In genomic region chr10:115972426-115972825, GRCh38 we compare ENCODE assay signal across 23 cellular contexts.
"Had no signal": no experiment of that assay in that cellular context is flagged by ENCODE, and none has a peak within 500 bp of the region (broad histone marks: within the 10 kb centered on the region; RNA-seq: fewer than 3 reads in every experiment).

No MANE protein-coding gene starts in this region.

- H3K4me1 Mint-ChIP-seq: natural killer cell; stimulated activated naive B cell treated with anti-CD40 and anti-IgM and Interleukin-4, amounts not matched to agents 10 μg/mL and 1 μg/mL and 100 μg/mL, for 72 hours had no signal

- H3K27ac ChIP-seq: lower lobe of right lung, parathyroid adenoma, psoas muscle, right lobe of liver, skin epidermis, stomach, testis, thyroid gland, transverse colon, upper lobe of right lung had no signal

- ATAC-seq: lower lobe of right lung; natural killer cell; psoas muscle; right lobe of liver; stimulated activated naive B cell treated with anti-CD40 and anti-IgM and Interleukin-4, amounts not matched to agents 10 μg/mL and 1 μg/mL and 100 μg/mL, for 72 hours; stimulated activated naive CD8-positive, alpha-beta T cell treated with anti-CD3 and anti-CD28 coated beads, Interleukin-15, Interleukin-2, amounts not matched to agents 100 U/mL and 50 U/mL, for 24 hours; upper lobe of right lung had no signal

- H3K36me3 ChIP-seq: lower lobe of right lung, right lobe of liver, stomach, thyroid gland, transverse colon, upper lobe of right lung had no signal

- H3K27me3 Mint-ChIP-seq: stimulated activated naive B cell treated with anti-CD40 and anti-IgM and Interleukin-4, amounts not matched to agents 10 μg/mL and 1 μg/mL and 100 μg/mL, for 72 hours had no signal

- H3K4me3 ChIP-seq: lower lobe of right lung, psoas muscle, right lobe of liver, skin epidermis, stomach, testis, thyroid gland, transverse colon, upper lobe of right lung had no signal

- H3K4me1 ChIP-seq: lower lobe of right lung, parathyroid adenoma, psoas muscle, right lobe of liver, stomach, testis, thyroid gland, transverse colon, upper lobe of right lung had no signal

- H3K4me3 Mint-ChIP-seq: natural killer cell; stimulated activated naive B cell treated with anti-CD40 and anti-IgM and Interleukin-4, amounts not matched to agents 10 μg/mL and 1 μg/mL and 100 μg/mL, for 72 hours had no signal

- DNase-seq: head of caudate nucleus; hippocampal formation; kidney; lower lobe of right lung; mammary epithelial cell; mesenchymal stem cell; natural killer cell; nucleus accumbens; psoas muscle; right lobe of liver; stimulated activated CD4-positive, alpha-beta T cell treated with anti-CD3 and anti-CD28 coated beads, Interleukin-12 subunit alpha, Interleukin-12 subunit beta, amount 100 ng/mL, for 4 hours; stimulated activated CD4-positive, alpha-beta T cell treated with anti-CD3 and anti-CD28 coated beads, Interleukin-15, amount 100 ng/mL, for 24 hours; stimulated activated CD4-positive, alpha-beta T cell treated with anti-CD3 and anti-CD28 coated beads, Interleukin-2, amount 100 ng/mL, for 24 hours; stimulated activated CD4-positive, alpha-beta T cell treated with anti-CD3 and anti-CD28 coated beads, Interleukin-4, amount 100 ng/mL, for 1 hour; stimulated activated naive B cell treated with anti-CD40 and anti-IgM and Interleukin-4, amounts not matched to agents 10 μg/mL and 1 μg/mL and 100 μg/mL, for 72 hours; stimulated activated naive CD8-positive, alpha-beta T cell treated with anti-CD3 and anti-CD28 coated beads, Interleukin-15, Interleukin-2, amounts not matched to agents 100 U/mL and 50 U/mL, for 24 hours; stomach; testis; thyroid gland; transverse colon; upper lobe of right lung had no signal

- H3K36me3 Mint-ChIP-seq: natural killer cell; stimulated activated naive B cell treated with anti-CD40 and anti-IgM and Interleukin-4, amounts not matched to agents 10 μg/mL and 1 μg/mL and 100 μg/mL, for 72 hours had no signal

- H3K9me3 ChIP-seq: lower lobe of right lung, psoas muscle, right lobe of liver, stomach, testis, thyroid gland, transverse colon, upper lobe of right lung had no signal

- H3K27ac Mint-ChIP-seq: natural killer cell; stimulated activated naive B cell treated with anti-CD40 and anti-IgM and Interleukin-4, amounts not matched to agents 10 μg/mL and 1 μg/mL and 100 μg/mL, for 72 hours had no signal

- H3K27me3 ChIP-seq: right lobe of liver, stomach, testis, thyroid gland, transverse colon, upper lobe of right lung had no signal
